Comparison of ENCODE assay signal across 1 cellular context in genomic region chr2:109062558-109063325, GRCh38.
TF ChIP-seq lines count a peak whose summit lies in the region.

No MANE protein-coding gene starts in this region.

TF ChIP-seq in H1, 55 proteins besides CTCF, POLR2A, EP300 and RAD21 (continued from another document):
- TF ChIP-seq CBX8 (IDR thresholded peaks at IDR 0.05; ENCODE audit: borderline replicate concordance, low read depth, low read length): no peak
- TF ChIP-seq YY1 (IDR thresholded peaks at IDR 0.05; ENCODE audit: low read depth, low read length): no peak
- no peak for TF ChIP-seq KDM4A (IDR thresholded peaks at IDR 0.05; ENCODE audit: low read depth, low read length, severe bottlenecking)
- TF ChIP-seq TBP (IDR thresholded peaks at IDR 0.05; ENCODE audit: low read depth, low read length): no peak
- no peak for TF ChIP-seq USF2 (IDR thresholded peaks at IDR 0.05; ENCODE audit: low read length)
- no peak for TF ChIP-seq RBBP5 (IDR thresholded peaks at IDR 0.05; ENCODE audit: borderline replicate concordance, low read depth, low read length)
- no peak for TF ChIP-seq NRF1 (IDR thresholded peaks at IDR 0.05; ENCODE audit: low read depth, low read length)
- no peak for TF ChIP-seq SUZ12 (IDR thresholded peaks at IDR 0.05; ENCODE audit: low read length)
- TF ChIP-seq SRF (IDR thresholded peaks at IDR 0.05; ENCODE audit: low read depth, low read length): no peak
- TF ChIP-seq PHF8 (conservative IDR thresholded peaks at IDR 0.05; ENCODE audit: low read depth, low read length): no peak
- no peak for TF ChIP-seq SIN3A (conservative IDR thresholded peaks at IDR 0.05 in 1 of 2, IDR thresholded peaks at IDR 0.05 in 1 of 2; ENCODE audit: low read depth in 1 of 2, low read length in 2 of 2)
- no peak for TF ChIP-seq HDAC2 (IDR thresholded peaks at IDR 0.05; ENCODE audit: borderline replicate concordance in 1 of 2, low read depth in 2 of 2, low read length in 2 of 2)
